In genomic region chr21:5101749-5102148, GRCh38 we compare ENCODE assay signal across 8 cellular contexts.
DNase-seq lines count a peak whose midpoint lies in the region; ATAC-seq, FAIRE-seq and TF ChIP-seq lines count a peak whose summit lies in the region.
"Not testable (repeated sequence)": the region's sequence is repeated elsewhere in the genome, so short reads cannot be mapped to it uniquely, and the experiment has no call there.

No MANE protein-coding gene starts in this region.

- in situ Hi-C loops in HepG2 (cut with HindIII; ENCODE audit: extremely low pct_ligation_motif_present, low pct_unique_long_range_greater_than_20kb); transverse colon (cut with MboI; ENCODE audit: low pct_ligation_motif_present in 1 of 4, low pct_unique_long_range_greater_than_20kb in 1 of 4, low sequenced_read_pairs in 3 of 4): not testable (repeated sequence)

- not testable (repeated sequence) for H3K9ac ChIP-seq in HepG2 (ENCODE audit: insufficient read depth, low read depth, low read length)

- intact Hi-C loops in HepG2 (cut with micrococcal nuclease; ENCODE audit: unreplicated experiment); transverse colon (cut with DNase I; ENCODE audit: low total_unique reads): not testable (repeated sequence)

- not testable (repeated sequence) for H4K20me1 ChIP-seq in HepG2 (ENCODE audit: insufficient read depth, low read length)

- H3K4me1 ChIP-seq in HepG2 (ENCODE audit: insufficient read depth, low read length); transverse colon: not testable (repeated sequence)

- TF ChIP-seq CTCF in chondrocyte (IDR thresholded peaks at IDR 0.05); HepG2 (CRISPR knock-in tag; IDR thresholded peaks at IDR 0.05); transverse colon (IDR thresholded peaks at IDR 0.05): not testable (repeated sequence)

- ATAC-seq in GM18502 (IDR thresholded peaks at IDR 0.05; ENCODE audit: poor library complexity, unreplicated experiment) (peak; percentile 59), HG02938 (IDR thresholded peaks at IDR 0.05; ENCODE audit: unreplicated experiment) (peak; percentile 66), HepG2 (peak; percentile 63)

- not testable (repeated sequence) for H3K9me3 Mint-ChIP-seq in chondrocyte (ENCODE audit: low read depth)

- not testable (repeated sequence) for H3K9me3 ChIP-seq in HepG2 (ENCODE audit: low read length); transverse colon

- BruUV-seq in HepG2 (replicated peaks; lab: Mats Ljungman, UMichigan), result not testable (repeated sequence)

- H3K4me3 Mint-ChIP-seq in chondrocyte (ENCODE audit: unreplicated experiment), result not testable (repeated sequence)

- POLR2A ChIA-PET in HepG2 (lab: Yijun Ruan, JAX), result not testable (repeated sequence)

- not testable (repeated sequence) for H2AFZ ChIP-seq in HepG2 (ENCODE audit: low read length)

- CTCF ChIA-PET in HepG2 (lab: Yijun Ruan, JAX; ENCODE audit: low intra/inter-chr PET ratio, low total read pairs), result not testable (repeated sequence)

- no CpG with 5 or more reads among the region's 14 CpGs for WGBS in HepG2 (ENCODE audit: low lambda C conversion rate)
- WGBS in transverse colon (ENCODE audit: low coverage in 1 of 2), 2 donors, result 30% methylated on average over 8 of the region's 14 CpGs; no CpG with 5 or more reads in 1 of the 2 donors

- H3K4me3 ChIP-seq in HepG2 (replicated peaks in 1 of 3; ENCODE audit: insufficient read depth in 1 of 3, low read depth in 2 of 3, low read length in 3 of 3); transverse colon: not testable (repeated sequence)

- not testable (repeated sequence) for H3K36me3 ChIP-seq in HepG2 (replicated peaks in 1 of 2; ENCODE audit: control insufficient read depth in 1 of 2, insufficient read depth in 2 of 2, low read length in 2 of 2); transverse colon

- DNase-seq in RPMI8226 (peak; percentile 44), chondrocyte (ENCODE audit: low spot score) (peak; percentile 18), HepG2 (ENCODE audit: low spot score) (peak; percentile 23), transverse colon (peak; percentile 74)
- peak; percentile 78 for DNase-seq in activated CD8-positive, alpha-beta memory T cell treated with anti-CD3 and anti-CD28 coated beads, Interleukin-2, amount 50 U/mL, for 4 hours
- peak; percentile 84 for DNase-seq in stimulated activated CD4-positive, alpha-beta T cell treated with anti-CD3 and anti-CD28 coated beads, Interleukin-1b, Interleukin-23, amount 100 ng/mL, for 48 hours

- TF ChIP-seq EP300 in HepG2 (IDR thresholded peaks at IDR 0.05; ENCODE audit: low read depth in 2 of 2, low read length in 2 of 2); HepG2 (CRISPR knock-in tag; IDR thresholded peaks at IDR 0.05; ENCODE audit: borderline replicate concordance); transverse colon (IDR thresholded peaks at IDR 0.05; ENCODE audit: low read depth): not testable (repeated sequence)

- not testable (repeated sequence) for TF ChIP-seq RAD21 in HepG2 (CRISPR knock-in tag; IDR thresholded peaks at IDR 0.05)

- not testable (repeated sequence) for H3K27me3 Mint-ChIP-seq in chondrocyte (ENCODE audit: low read depth)

- H3K27me3 ChIP-seq in HepG2 (ENCODE audit: control insufficient read depth in 1 of 2, insufficient read depth in 2 of 2, low read length in 2 of 2); transverse colon: not testable (repeated sequence)

- FAIRE-seq in HepG2 (lab: Jason Lieb, UNC), result not testable (repeated sequence)

- H3K4me1 Mint-ChIP-seq in chondrocyte (ENCODE audit: low read depth), result not testable (repeated sequence)

- not testable (repeated sequence) for H3K27ac ChIP-seq in HepG2 (ENCODE audit: extremely low read length, insufficient read depth, low read length)
- peak overlapping the region in 2 of 4 donors; percentile 17 to 31 for H3K27ac ChIP-seq in transverse colon

- H3K4me2 ChIP-seq in HepG2 (ENCODE audit: low read depth, low read length), result not testable (repeated sequence)

- not testable (repeated sequence) for H3K27ac Mint-ChIP-seq in chondrocyte (ENCODE audit: unreplicated experiment)

- not testable (repeated sequence) for H3K79me2 ChIP-seq in HepG2 (ENCODE audit: insufficient read depth, low read length)

- H3K36me3 Mint-ChIP-seq in chondrocyte (ENCODE audit: low read depth), result not testable (repeated sequence)

- TF ChIP-seq POLR2A in HepG2 (IDR thresholded peaks at IDR 0.05; ENCODE audit: insufficient read depth in 1 of 2, low read depth in 2 of 2, low read length in 2 of 2), result not testable (repeated sequence)
- TF ChIP-seq POLR2A in transverse colon (IDR thresholded peaks at IDR 0.05), result peak; percentile 60

Comparison
In these comparisons a context has a peak if more than half of its experiments do, and no peak if none do; other contexts are left out.
1. DNase-seq: peak in every context shown above with its lines; median percentile 84 in stimulated activated CD4-positive, alpha-beta T cell treated with anti-CD3 and anti-CD28 coated beads, Interleukin-1b, Interleukin-23, amount 100 ng/mL, for 48 hours; 78 in activated CD8-positive, alpha-beta memory T cell treated with anti-CD3 and anti-CD28 coated beads, Interleukin-2, amount 50 U/mL, for 4 hours; 74 in transverse colon; 44 in RPMI8226; 23 in HepG2; 18 in chondrocyte.